1 cellular context compared by ENCODE assay signal in the genomic region with DNA sequence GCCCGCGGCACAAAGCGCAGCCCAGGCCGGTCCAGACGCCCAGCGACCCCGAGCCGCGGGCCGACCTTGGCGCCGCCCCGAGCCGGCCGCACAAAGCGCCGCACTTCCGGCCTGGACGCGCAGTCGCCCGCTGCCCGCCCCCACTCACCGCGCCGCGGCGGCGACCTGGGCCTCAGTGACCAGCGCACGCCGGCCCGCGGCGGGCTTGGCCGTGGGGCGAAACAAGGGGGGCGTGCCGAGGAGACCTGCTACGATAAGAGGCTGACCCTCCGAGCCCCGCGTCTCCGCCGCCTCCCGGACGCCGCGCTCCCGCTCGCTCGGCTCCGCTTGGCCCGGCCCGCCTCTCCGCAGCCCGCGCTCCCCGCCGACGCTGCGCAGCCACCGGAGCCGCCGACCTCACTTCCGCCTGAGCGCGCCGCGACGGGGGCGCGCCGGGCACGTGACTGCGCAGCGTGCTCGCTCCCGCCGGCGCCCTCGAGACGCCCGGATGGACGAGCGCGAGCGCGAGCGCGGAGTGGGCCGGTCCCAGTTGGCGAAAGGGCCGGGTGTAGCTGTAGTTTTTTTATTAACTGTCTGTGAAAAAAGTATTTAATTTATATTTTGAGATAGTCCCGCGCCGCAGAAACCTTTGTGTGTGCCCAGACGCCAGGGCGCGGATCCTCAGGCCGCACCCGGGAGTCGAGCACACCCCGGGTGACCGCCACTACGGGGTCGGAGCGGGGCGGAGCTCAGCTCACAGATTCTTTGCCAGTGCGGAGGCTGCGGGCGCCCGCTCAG.
TF ChIP-seq lines count a peak whose summit lies in the region.

A gene with protein sequence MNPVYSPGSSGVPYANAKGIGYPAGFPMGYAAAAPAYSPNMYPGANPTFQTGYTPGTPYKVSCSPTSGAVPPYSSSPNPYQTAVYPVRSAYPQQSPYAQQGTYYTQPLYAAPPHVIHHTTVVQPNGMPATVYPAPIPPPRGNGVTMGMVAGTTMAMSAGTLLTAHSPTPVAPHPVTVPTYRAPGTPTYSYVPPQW (minus strand): TSS at position 395 of the 777 bp plus-strand sequence. CDS start 10,814 bp downstream, outside the sequence.

TF ChIP-seq in HepG2, 621 proteins besides CTCF, POLR2A, EP300 and RAD21 (continued from another document and continues in another):
- TF ChIP-seq FOXP1 (IDR thresholded peaks at IDR 0.05): no peak
- TF ChIP-seq FOXP1 (CRISPR knock-in tag; IDR thresholded peaks at IDR 0.05): no peak
- TF ChIP-seq SCMH1 (CRISPR knock-in tag; IDR thresholded peaks at IDR 0.05; ENCODE audit: borderline replicate concordance): no peak
- TF ChIP-seq, protein P1, sequence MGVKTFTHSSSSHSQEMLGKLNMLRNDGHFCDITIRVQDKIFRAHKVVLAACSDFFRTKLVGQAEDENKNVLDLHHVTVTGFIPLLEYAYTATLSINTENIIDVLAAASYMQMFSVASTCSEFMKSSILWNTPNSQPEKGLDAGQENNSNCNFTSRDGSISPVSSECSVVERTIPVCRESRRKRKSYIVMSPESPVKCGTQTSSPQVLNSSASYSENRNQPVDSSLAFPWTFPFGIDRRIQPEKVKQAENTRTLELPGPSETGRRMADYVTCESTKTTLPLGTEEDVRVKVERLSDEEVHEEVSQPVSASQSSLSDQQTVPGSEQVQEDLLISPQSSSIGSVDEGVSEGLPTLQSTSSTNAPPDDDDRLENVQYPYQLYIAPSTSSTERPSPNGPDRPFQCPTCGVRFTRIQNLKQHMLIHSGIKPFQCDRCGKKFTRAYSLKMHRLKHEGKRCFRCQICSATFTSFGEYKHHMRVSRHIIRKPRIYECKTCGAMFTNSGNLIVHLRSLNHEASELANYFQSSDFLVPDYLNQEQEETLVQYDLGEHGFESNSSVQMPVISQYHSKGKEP (CRISPR knock-in tag; IDR thresholded peaks at IDR 0.05): no peak; the same call in 1 of the 2 replicates
- no peak for TF ChIP-seq DNMT3B (CRISPR knock-in tag; conservative IDR thresholded peaks at IDR 0.05)
- TF ChIP-seq MAFK (conservative IDR thresholded peaks at IDR 0.05 in 1 of 2, IDR thresholded peaks at IDR 0.05 in 1 of 2; ENCODE audit: low read length in 2 of 2): peak in 1 of 2 experiments; percentile 75; a peak in 2 of 4 replicates
- TF ChIP-seq, protein P2, sequence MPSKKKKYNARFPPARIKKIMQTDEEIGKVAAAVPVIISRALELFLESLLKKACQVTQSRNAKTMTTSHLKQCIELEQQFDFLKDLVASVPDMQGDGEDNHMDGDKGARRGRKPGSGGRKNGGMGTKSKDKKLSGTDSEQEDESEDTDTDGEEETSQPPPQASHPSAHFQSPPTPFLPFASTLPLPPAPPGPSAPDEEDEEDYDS (CRISPR knock-in tag; IDR thresholded peaks at IDR 0.05): no peak
- TF ChIP-seq ZNF274 (CRISPR knock-in tag; IDR thresholded peaks at IDR 0.05): peak; percentile 66; the same call in 1 of the 2 replicates
- TF ChIP-seq ZNF20 (CRISPR knock-in tag; IDR thresholded peaks at IDR 0.05): no peak
- peak; percentile 90; the same call in 1 of the 2 replicates for TF ChIP-seq ZNF776 (CRISPR knock-in tag; IDR thresholded peaks at IDR 0.05)
- peak; percentile 88 for TF ChIP-seq GABPB1 (CRISPR knock-in tag; IDR thresholded peaks at IDR 0.05)
- TF ChIP-seq, protein P3, sequence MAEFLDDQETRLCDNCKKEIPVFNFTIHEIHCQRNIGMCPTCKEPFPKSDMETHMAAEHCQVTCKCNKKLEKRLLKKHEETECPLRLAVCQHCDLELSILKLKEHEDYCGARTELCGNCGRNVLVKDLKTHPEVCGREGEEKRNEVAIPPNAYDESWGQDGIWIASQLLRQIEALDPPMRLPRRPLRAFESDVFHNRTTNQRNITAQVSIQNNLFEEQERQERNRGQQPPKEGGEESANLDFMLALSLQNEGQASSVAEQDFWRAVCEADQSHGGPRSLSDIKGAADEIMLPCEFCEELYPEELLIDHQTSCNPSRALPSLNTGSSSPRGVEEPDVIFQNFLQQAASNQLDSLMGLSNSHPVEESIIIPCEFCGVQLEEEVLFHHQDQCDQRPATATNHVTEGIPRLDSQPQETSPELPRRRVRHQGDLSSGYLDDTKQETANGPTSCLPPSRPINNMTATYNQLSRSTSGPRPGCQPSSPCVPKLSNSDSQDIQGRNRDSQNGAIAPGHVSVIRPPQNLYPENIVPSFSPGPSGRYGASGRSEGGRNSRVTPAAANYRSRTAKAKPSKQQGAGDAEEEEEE (CRISPR knock-in tag; IDR thresholded peaks at IDR 0.05; ENCODE audit: borderline replicate concordance): no peak; the same call in 1 of the 2 replicates
- TF ChIP-seq KDM5A (IDR thresholded peaks at IDR 0.05; ENCODE audit: borderline replicate concordance, low read length): peak; percentile 86
- no peak for TF ChIP-seq TAF15 (IDR thresholded peaks at IDR 0.05; ENCODE audit: low read depth, low read length, poor library complexity, severe bottlenecking)
- TF ChIP-seq RBM39 (IDR thresholded peaks at IDR 0.05; ENCODE audit: low read depth, low read length, poor library complexity, severe bottlenecking): peak; percentile 29
- TF ChIP-seq MYNN (CRISPR knock-in tag; IDR thresholded peaks at IDR 0.05; ENCODE audit: low read depth): no peak
- no peak for TF ChIP-seq JUNB (CRISPR knock-in tag; IDR thresholded peaks at IDR 0.05; ENCODE audit: borderline replicate concordance)
- TF ChIP-seq, protein P4, sequence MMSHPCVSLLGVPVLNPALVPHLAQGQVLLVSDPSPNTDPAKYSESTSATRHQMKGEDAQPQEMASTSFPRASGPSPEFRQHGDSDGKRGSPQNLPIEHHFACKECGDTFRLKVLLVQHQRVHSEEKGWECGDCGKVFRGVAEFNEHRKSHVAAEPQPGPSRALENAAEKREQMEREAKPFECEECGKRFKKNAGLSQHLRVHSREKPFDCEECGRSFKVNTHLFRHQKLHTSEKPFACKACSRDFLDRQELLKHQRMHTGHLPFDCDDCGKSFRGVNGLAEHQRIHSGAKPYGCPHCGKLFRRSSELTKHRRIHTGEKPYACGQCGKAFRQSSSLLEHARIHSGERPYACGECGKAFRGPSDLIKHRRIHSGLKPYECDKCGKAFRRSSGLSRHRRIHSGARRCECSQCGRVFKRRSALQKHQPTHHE (CRISPR knock-in tag; IDR thresholded peaks at IDR 0.05; ENCODE audit: borderline replicate concordance): no peak; the same call in 1 of the 2 replicates
- TF ChIP-seq, protein P5, sequence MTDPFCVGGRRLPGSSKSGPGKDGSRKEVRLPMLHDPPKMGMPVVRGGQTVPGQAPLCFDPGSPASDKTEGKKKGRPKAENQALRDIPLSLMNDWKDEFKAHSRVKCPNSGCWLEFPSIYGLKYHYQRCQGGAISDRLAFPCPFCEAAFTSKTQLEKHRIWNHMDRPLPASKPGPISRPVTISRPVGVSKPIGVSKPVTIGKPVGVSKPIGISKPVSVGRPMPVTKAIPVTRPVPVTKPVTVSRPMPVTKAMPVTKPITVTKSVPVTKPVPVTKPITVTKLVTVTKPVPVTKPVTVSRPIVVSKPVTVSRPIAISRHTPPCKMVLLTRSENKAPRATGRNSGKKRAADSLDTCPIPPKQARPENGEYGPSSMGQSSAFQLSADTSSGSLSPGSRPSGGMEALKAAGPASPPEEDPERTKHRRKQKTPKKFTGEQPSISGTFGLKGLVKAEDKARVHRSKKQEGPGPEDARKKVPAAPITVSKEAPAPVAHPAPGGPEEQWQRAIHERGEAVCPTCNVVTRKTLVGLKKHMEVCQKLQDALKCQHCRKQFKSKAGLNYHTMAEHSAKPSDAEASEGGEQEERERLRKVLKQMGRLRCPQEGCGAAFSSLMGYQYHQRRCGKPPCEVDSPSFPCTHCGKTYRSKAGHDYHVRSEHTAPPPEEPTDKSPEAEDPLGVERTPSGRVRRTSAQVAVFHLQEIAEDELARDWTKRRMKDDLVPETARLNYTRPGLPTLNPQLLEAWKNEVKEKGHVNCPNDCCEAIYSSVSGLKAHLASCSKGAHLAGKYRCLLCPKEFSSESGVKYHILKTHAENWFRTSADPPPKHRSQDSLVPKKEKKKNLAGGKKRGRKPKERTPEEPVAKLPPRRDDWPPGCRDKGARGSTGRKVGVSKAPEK (CRISPR knock-in tag; IDR thresholded peaks at IDR 0.05; ENCODE audit: borderline replicate concordance): no peak
- TF ChIP-seq, protein P6, sequence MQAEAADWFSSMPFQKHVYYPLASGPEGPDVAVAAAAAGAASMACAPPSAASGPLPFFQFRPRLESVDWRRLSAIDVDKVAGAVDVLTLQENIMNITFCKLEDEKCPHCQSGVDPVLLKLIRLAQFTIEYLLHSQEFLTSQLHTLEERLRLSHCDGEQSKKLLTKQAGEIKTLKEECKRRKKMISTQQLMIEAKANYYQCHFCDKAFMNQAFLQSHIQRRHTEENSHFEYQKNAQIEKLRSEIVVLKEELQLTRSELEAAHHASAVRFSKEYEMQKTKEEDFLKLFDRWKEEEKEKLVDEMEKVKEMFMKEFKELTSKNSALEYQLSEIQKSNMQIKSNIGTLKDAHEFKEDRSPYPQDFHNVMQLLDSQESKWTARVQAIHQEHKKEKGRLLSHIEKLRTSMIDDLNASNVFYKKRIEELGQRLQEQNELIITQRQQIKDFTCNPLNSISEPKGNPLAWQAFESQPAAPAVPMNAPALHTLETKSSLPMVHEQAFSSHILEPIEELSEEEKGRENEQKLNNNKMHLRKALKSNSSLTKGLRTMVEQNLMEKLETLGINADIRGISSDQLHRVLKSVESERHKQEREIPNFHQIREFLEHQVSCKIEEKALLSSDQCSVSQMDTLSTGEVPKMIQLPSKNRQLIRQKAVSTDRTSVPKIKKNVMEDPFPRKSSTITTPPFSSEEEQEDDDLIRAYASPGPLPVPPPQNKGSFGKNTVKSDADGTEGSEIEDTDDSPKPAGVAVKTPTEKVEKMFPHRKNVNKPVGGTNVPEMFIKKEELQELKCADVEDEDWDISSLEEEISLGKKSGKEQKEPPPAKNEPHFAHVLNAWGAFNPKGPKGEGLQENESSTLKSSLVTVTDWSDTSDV (CRISPR knock-in tag; IDR thresholded peaks at IDR 0.05): no peak; the same call in 1 of the 2 replicates
- peak; percentile 99 for TF ChIP-seq YEATS4 (CRISPR knock-in tag; IDR thresholded peaks at IDR 0.05; ENCODE audit: borderline replicate concordance)
- TF ChIP-seq ONECUT2 (CRISPR knock-in tag; IDR thresholded peaks at IDR 0.05): no peak
- TF ChIP-seq KLF11 (CRISPR knock-in tag; IDR thresholded peaks at IDR 0.05): no peak
- no peak for TF ChIP-seq ZNF562 (CRISPR knock-in tag; IDR thresholded peaks at IDR 0.05; ENCODE audit: borderline replicate concordance)
- TF ChIP-seq, protein P7, sequence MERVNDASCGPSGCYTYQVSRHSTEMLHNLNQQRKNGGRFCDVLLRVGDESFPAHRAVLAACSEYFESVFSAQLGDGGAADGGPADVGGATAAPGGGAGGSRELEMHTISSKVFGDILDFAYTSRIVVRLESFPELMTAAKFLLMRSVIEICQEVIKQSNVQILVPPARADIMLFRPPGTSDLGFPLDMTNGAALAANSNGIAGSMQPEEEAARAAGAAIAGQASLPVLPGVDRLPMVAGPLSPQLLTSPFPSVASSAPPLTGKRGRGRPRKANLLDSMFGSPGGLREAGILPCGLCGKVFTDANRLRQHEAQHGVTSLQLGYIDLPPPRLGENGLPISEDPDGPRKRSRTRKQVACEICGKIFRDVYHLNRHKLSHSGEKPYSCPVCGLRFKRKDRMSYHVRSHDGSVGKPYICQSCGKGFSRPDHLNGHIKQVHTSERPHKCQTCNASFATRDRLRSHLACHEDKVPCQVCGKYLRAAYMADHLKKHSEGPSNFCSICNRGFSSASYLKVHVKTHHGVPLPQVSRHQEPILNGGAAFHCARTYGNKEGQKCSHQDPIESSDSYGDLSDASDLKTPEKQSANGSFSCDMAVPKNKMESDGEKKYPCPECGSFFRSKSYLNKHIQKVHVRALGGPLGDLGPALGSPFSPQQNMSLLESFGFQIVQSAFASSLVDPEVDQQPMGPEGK (CRISPR knock-in tag; IDR thresholded peaks at IDR 0.05): no peak
- no peak for TF ChIP-seq SMC3 (IDR thresholded peaks at IDR 0.05; ENCODE audit: low read length)
- TF ChIP-seq SUZ12 (IDR thresholded peaks at IDR 0.05; ENCODE audit: low read depth, low read length): no peak; the same call in 1 of the 2 replicates
- TF ChIP-seq NFE2L2 (IDR thresholded peaks at IDR 0.05; ENCODE audit: low read length): no peak
- TF ChIP-seq, protein P8, sequence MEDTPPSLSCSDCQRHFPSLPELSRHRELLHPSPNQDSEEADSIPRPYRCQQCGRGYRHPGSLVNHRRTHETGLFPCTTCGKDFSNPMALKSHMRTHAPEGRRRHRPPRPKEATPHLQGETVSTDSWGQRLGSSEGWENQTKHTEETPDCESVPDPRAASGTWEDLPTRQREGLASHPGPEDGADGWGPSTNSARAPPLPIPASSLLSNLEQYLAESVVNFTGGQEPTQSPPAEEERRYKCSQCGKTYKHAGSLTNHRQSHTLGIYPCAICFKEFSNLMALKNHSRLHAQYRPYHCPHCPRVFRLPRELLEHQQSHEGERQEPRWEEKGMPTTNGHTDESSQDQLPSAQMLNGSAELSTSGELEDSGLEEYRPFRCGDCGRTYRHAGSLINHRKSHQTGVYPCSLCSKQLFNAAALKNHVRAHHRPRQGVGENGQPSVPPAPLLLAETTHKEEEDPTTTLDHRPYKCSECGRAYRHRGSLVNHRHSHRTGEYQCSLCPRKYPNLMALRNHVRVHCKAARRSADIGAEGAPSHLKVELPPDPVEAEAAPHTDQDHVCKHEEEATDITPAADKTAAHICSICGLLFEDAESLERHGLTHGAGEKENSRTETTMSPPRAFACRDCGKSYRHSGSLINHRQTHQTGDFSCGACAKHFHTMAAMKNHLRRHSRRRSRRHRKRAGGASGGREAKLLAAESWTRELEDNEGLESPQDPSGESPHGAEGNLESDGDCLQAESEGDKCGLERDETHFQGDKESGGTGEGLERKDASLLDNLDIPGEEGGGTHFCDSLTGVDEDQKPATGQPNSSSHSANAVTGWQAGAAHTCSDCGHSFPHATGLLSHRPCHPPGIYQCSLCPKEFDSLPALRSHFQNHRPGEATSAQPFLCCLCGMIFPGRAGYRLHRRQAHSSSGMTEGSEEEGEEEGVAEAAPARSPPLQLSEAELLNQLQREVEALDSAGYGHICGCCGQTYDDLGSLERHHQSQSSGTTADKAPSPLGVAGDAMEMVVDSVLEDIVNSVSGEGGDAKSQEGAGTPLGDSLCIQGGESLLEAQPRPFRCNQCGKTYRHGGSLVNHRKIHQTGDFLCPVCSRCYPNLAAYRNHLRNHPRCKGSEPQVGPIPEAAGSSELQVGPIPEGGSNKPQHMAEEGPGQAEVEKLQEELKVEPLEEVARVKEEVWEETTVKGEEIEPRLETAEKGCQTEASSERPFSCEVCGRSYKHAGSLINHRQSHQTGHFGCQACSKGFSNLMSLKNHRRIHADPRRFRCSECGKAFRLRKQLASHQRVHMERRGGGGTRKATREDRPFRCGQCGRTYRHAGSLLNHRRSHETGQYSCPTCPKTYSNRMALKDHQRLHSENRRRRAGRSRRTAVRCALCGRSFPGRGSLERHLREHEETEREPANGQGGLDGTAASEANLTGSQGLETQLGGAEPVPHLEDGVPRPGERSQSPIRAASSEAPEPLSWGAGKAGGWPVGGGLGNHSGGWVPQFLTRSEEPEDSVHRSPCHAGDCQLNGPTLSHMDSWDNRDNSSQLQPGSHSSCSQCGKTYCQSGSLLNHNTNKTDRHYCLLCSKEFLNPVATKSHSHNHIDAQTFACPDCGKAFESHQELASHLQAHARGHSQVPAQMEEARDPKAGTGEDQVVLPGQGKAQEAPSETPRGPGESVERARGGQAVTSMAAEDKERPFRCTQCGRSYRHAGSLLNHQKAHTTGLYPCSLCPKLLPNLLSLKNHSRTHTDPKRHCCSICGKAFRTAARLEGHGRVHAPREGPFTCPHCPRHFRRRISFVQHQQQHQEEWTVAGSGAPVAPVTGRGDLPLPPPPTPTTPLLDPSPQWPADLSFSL (CRISPR knock-in tag; IDR thresholded peaks at IDR 0.05): no peak
- TF ChIP-seq MBD4 (IDR thresholded peaks at IDR 0.05; ENCODE audit: borderline replicate concordance, low read length): no peak
- TF ChIP-seq KAT8 (CRISPR knock-in tag; IDR thresholded peaks at IDR 0.05): peak; percentile 16; the same call in 1 of the 2 replicates
- no peak for TF ChIP-seq TCF12 (IDR thresholded peaks at IDR 0.05)
- TF ChIP-seq TCF12 (CRISPR knock-in tag; IDR thresholded peaks at IDR 0.05): peak; percentile 57; the same call in 1 of the 2 replicates
- no peak for TF ChIP-seq NCOA5 (CRISPR knock-in tag; IDR thresholded peaks at IDR 0.05)
- peak; percentile 68; the same call in 1 of the 2 replicates for TF ChIP-seq ZNF850 (CRISPR knock-in tag; conservative IDR thresholded peaks at IDR 0.05)
- TF ChIP-seq NFKBIZ (CRISPR knock-in tag; IDR thresholded peaks at IDR 0.05): no peak
- TF ChIP-seq ZNF713 (CRISPR knock-in tag; IDR thresholded peaks at IDR 0.05): no peak
